Comparison of ENCODE assay signal across 17 cellular contexts in the genomic region with DNA sequence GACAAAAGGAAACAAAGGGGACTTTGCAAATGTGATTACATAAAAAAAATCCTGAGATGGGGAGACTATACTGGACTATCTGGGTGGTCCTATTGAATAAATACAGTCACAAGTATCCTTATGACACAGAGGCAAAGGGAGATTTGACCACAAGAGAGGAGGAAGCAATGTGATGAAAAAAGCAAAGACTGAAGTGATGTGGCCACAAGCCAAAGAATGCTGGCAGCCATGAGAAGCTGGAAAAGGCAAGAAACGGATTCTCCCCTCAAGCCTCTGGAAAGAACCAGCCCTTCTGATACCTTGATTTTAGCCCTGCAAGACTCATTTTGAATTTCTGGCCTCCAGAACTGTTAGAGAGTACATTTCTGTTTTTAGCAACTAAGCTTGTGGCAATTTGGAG.
"Had no signal": no experiment of that assay in that cellular context is flagged by ENCODE, and none has a peak within 500 bp of the region (broad histone marks: within the 10 kb centered on the region; RNA-seq: fewer than 3 reads in every experiment).

No MANE protein-coding gene starts in this region.

- DNase-seq: effector memory CD4-positive, alpha-beta T cell; heart left ventricle; hippocampal formation; left ventricle myocardium superior; mesenchymal stem cell; natural killer cell; small intestine; stimulated activated CD4-positive, alpha-beta T cell treated with anti-CD3 and anti-CD28 coated beads, Interleukin-12 subunit alpha, Interleukin-12 subunit beta, amount 100 ng/mL, for 4 hours; stimulated activated naive CD4-positive, alpha-beta T cell; stomach; substantia nigra had no signal

- H3K27ac ChIP-seq: epithelial cell of prostate, esophagus muscularis mucosa, right atrium auricular region, stomach, thoracic aorta had no signal

- H3K4me1 ChIP-seq: right atrium auricular region had no signal

- H3K4me3 ChIP-seq: esophagus muscularis mucosa, heart left ventricle, lung, right atrium auricular region, stomach, thoracic aorta had no signal

- H3K27me3 ChIP-seq: esophagus muscularis mucosa, heart left ventricle, right atrium auricular region, stomach had no signal

- H3K36me3 ChIP-seq: esophagus muscularis mucosa, right atrium auricular region, stomach had no signal

- ATAC-seq: left colon, left ventricle myocardium superior, natural killer cell had no signal
